26 cellular contexts compared by ENCODE assay signal in the genomic region with DNA sequence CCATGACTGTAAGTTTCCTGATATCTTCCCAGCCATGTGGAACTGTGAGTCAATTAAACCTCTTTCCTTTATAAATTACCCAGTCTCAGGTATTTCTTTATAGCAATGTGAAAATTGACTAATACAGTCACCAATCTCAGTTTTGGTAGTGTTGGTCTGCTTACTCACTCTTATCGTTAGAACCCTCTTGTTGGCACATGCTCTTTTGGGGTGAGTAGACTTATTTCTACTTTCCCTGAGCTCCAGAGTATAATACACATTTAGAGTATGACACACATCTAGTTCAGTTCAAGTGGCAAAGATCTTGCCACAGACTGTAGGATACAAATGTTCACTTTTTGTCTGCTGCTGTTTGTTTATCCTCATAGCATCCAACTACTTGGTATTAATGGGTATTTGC.
"Had no signal": no experiment of that assay in that cellular context is flagged by ENCODE, and none has a peak within 500 bp of the region (broad histone marks: within the 10 kb centered on the region; RNA-seq: fewer than 3 reads in every experiment).

No MANE protein-coding gene starts in this region.

- DNase-seq: activated CD4-positive, alpha-beta T cell treated with anti-CD3 and anti-CD28 coated beads for 4 hours; activated CD4-positive, alpha-beta T cell treated with anti-CD3 and anti-CD28 coated beads, Interleukin-2, amount 50 U/mL, for 1 hour; activated CD4-positive, alpha-beta T cell treated with anti-CD3 and anti-CD28 coated beads, Interleukin-2, amount 50 U/mL, for 48 hours; activated CD4-positive, CD25-positive, alpha-beta regulatory T cell; activated CD4-positive, CD25-positive, alpha-beta regulatory T cell treated with anti-CD3 and anti-CD28 coated beads, Interleukin-2, amount 50 U/mL, for 72 hours; activated CD8-positive, alpha-beta memory T cell treated with anti-CD3 and anti-CD28 coated beads for 24 hours; activated CD8-positive, alpha-beta T cell treated with anti-CD3 and anti-CD28 coated beads for 36 hours; activated effector memory CD4-positive, alpha-beta T cell treated with Interleukin-2 at 50 U/mL for 16 hours; activated gamma-delta T cell treated with Interleukin-2 at 50 U/mL for 16 hours; activated naive CD4-positive, alpha-beta T cell treated with anti-CD3 and anti-CD28 coated beads, Interleukin-2, amount 50 U/mL, for 16 hours; activated naive CD4-positive, alpha-beta T cell treated with Interleukin-2 at 50 U/mL for 16 hours; activated T-cell treated with anti-CD3 and anti-CD28 coated beads, Interleukin-2, amount 50 U/mL, for 4 hours; amniotic stem cell; anterior cingulate cortex; brain microvascular endothelial cell; dorsolateral prefrontal cortex; effector memory CD4-positive, alpha-beta T cell; endodermal cell; esophagus squamous epithelium; head of caudate nucleus; T-helper 2 cell had no signal

- H3K27ac ChIP-seq: brain microvascular endothelial cell, cardiac muscle cell, coronary artery, dorsolateral prefrontal cortex, esophagus squamous epithelium had no signal

- FAIRE-seq: astrocyte, frontal cortex had no signal

- ATAC-seq: activated CD8-positive, alpha-beta T cell treated with anti-CD3 and anti-CD28 coated beads for 36 hours; activated T-cell treated with anti-CD3 and anti-CD28 coated beads, Interleukin-2, amount 50 U/mL, for 4 hours; activated T-helper 17 cell treated with anti-CD3 and anti-CD28 coated beads, Interleukin-2, amount 50 U/mL, for 72 hours had no signal
